ENCODE assay signal across 1 cellular context in the genomic region with DNA sequence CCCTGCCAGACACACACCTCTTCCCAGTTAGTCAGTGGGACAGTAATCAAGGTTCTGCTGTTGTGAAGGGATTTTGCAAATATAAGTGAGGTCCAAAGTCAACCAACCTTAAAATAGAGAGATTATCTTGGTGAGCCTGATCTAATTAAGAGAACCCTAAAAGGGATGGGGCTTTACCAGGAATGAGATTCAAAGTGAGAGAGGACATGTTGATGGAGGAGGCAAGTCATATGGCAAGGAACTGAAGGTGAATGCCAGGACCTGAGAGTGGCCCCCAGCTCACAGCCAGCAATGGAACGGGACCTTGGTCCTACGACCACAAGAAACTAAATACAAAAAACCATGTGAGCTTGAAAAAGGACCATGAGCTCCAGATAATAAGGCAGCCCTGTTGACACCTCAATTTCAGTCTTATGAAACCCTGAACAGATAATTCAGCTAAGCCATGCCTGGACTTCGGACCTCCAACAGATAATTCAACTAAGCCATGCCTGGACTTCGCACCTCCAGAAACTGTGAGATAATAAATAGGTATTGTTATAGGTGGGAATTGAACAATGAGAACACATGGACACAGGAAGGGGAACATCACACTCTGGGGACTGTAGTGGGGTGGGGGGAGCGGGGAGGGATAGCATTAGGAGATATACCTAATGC.
TF ChIP-seq lines count a peak whose summit lies in the region.

No MANE protein-coding gene starts in this region.

TF ChIP-seq in GM12878, 131 proteins besides CTCF, POLR2A, EP300 and RAD21 (continued from another document):
- TF ChIP-seq ASH2L (IDR thresholded peaks at IDR 0.05; ENCODE audit: borderline replicate concordance, low read depth) = no peak
- TF ChIP-seq SRF (IDR thresholded peaks at IDR 0.05; ENCODE audit: low read depth in 2 of 2, low read length in 2 of 2) = no peak
- TF ChIP-seq POU2F2 (IDR thresholded peaks at IDR 0.05; ENCODE audit: borderline replicate concordance, low read depth, low read length) = no peak
- peak in 1 of 2 experiments; percentile 55; a peak in 2 of 4 replicates for TF ChIP-seq IKZF2 (IDR thresholded peaks at IDR 0.05)
- TF ChIP-seq, protein P1, sequence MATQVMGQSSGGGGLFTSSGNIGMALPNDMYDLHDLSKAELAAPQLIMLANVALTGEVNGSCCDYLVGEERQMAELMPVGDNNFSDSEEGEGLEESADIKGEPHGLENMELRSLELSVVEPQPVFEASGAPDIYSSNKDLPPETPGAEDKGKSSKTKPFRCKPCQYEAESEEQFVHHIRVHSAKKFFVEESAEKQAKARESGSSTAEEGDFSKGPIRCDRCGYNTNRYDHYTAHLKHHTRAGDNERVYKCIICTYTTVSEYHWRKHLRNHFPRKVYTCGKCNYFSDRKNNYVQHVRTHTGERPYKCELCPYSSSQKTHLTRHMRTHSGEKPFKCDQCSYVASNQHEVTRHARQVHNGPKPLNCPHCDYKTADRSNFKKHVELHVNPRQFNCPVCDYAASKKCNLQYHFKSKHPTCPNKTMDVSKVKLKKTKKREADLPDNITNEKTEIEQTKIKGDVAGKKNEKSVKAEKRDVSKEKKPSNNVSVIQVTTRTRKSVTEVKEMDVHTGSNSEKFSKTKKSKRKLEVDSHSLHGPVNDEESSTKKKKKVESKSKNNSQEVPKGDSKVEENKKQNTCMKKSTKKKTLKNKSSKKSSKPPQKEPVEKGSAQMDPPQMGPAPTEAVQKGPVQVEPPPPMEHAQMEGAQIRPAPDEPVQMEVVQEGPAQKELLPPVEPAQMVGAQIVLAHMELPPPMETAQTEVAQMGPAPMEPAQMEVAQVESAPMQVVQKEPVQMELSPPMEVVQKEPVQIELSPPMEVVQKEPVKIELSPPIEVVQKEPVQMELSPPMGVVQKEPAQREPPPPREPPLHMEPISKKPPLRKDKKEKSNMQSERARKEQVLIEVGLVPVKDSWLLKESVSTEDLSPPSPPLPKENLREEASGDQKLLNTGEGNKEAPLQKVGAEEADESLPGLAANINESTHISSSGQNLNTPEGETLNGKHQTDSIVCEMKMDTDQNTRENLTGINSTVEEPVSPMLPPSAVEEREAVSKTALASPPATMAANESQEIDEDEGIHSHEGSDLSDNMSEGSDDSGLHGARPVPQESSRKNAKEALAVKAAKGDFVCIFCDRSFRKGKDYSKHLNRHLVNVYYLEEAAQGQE (IDR thresholded peaks at IDR 0.05; ENCODE audit: low read depth, low read length) = no peak
- TF ChIP-seq ATF3 (IDR thresholded peaks at IDR 0.05; ENCODE audit: borderline replicate concordance, extremely low read depth, low read depth, low read length) = no peak
- TF ChIP-seq IKZF1 (conservative IDR thresholded peaks at IDR 0.05) = 0 out of 2 replicates have a peak, but pooled peaks have one; percentile 37
